ENCODE assay signal across 17 cellular contexts in genomic region chr7:140017034-140017433, GRCh38.
"Had no signal": no experiment of that assay in that cellular context is flagged by ENCODE, and none has a peak within 500 bp of the region (broad histone marks: within the 10 kb centered on the region; RNA-seq: fewer than 3 reads in every experiment).

No MANE protein-coding gene starts in this region.

- ATAC-seq: effector memory CD8-positive, alpha-beta T cell; gastrocnemius medialis; heart right ventricle had no signal

- H3K4me3 ChIP-seq: esophagus muscularis mucosa, gastrocnemius medialis, heart right ventricle, right atrium auricular region, sigmoid colon, skin epidermis, tibial artery, upper lobe of left lung, vagina had no signal

- DNase-seq: effector memory CD8-positive, alpha-beta T cell; gastrocnemius medialis; heart right ventricle; hypothalamus; islet precursor cell; midbrain; nephron progenitor cell; stimulated activated CD4-positive, alpha-beta T cell treated with anti-CD3 and anti-CD28 coated beads, Interleukin-12 subunit alpha, Interleukin-12 subunit beta, amount 100 ng/mL, for 4 hours; stimulated activated naive CD4-positive, alpha-beta T cell; tibial artery had no signal

- H3K4me1 ChIP-seq: esophagus muscularis mucosa, gastrocnemius medialis, heart right ventricle, right atrium auricular region, sigmoid colon, upper lobe of left lung, vagina had no signal

- H3K36me3 ChIP-seq: gastrocnemius medialis, right atrium auricular region, sigmoid colon, tibial artery, vagina had no signal

- H3K9me3 ChIP-seq: esophagus muscularis mucosa, gastrocnemius medialis, heart right ventricle, right atrium auricular region, sigmoid colon, tibial artery, upper lobe of left lung, vagina had no signal

- H3K27ac ChIP-seq: epithelial cell of prostate, esophagus muscularis mucosa, gastrocnemius medialis, heart right ventricle, right atrium auricular region, sigmoid colon, skin epidermis, tibial artery, upper lobe of left lung, vagina had no signal

- H3K27me3 ChIP-seq: esophagus muscularis mucosa, gastrocnemius medialis, heart right ventricle, right atrium auricular region, sigmoid colon, tibial artery, upper lobe of left lung, vagina had no signal
